In the genomic region with DNA sequence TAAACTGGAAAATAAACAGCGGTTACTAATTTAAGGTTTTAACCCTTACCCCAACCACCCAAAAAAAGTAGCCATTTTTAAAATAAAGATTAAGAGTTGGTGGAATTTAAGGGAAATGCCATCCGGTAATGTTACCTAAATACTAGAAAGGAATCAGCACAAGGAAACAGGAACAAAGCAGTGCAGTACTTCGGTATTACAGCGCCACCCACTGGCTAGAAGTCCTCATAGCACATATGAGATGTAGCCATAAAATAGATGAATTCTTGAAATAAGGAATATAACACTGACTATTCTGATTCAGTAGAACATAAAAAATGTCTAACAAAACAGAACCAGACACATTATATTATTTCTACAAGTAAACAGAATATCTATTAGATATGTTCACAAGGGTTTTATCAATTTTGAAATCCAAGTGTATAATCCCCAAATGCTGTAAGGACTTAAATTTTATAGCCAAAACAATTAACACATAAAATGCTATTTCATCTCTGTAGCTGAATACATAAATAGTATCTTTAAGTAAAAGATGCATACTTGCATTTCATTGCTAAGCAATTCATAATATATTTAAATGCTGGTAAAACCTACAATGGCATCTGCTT, we compare ENCODE assay signal across 9 cellular contexts. TPM values are rescaled to one million over a fixed set of nuclear protein-coding genes. Genes with fewer than 3 reads are reported as not detected.
A peak's percentile ranks its signal among the peaks of the same experiment; 100 is the strongest.
DNase-seq lines count a peak whose midpoint lies in the region; ATAC-seq and TF ChIP-seq lines count a peak whose summit lies in the region.
"Had no signal": no experiment of that assay in that cellular context is flagged by ENCODE, and none has a peak within 500 bp of the region (broad histone marks: within the 10 kb centered on the region; RNA-seq: fewer than 3 reads in every experiment).

No MANE protein-coding gene starts in this region.

- no peaks in the 10 kb centered on the region for H3K36me3 Mint-ChIP-seq in stimulated activated effector memory CD8-positive, alpha-beta T cell treated with anti-CD3 and anti-CD28 coated beads, Interleukin-12 subunit alpha, Interleukin-12 subunit beta, amount 100 ng/mL, for 72 hours

- CTCF ChIA-PET in BJ (lab: Yijun Ruan, JAX), result interaction anchor here (0.7 to 3.4 kb wide), 10 partner anchors 12 to 914 kb away, joined by 3 to 19 read pairs (median 4); no protein-coding TSS in a partner anchor

- TF ChIP-seq CTCF in BJ (IDR thresholded peaks at IDR 0.05; ENCODE audit: insufficient read depth, low read depth, low read length), result peak; percentile 79

- no peak overlapping the region for H3K4me3 Mint-ChIP-seq in stimulated activated effector memory CD8-positive, alpha-beta T cell treated with anti-CD3 and anti-CD28 coated beads, Interleukin-12 subunit alpha, Interleukin-12 subunit beta, amount 100 ng/mL, for 72 hours
- H3K4me3 Mint-ChIP-seq: IgD-negative memory B cell had no signal

- peak; percentile 9 for DNase-seq in BJ (ENCODE audit: low read depth)
- DNase-seq in NCI-H345 (lab: John Stamatoyannopoulos, UW), result peak; percentile 65
- peak; percentile 9 to 36 for DNase-seq in activated CD4-positive, alpha-beta T cell treated with anti-CD3 and anti-CD28 coated beads for 4 hours
- peak; percentile 61 to 79 for DNase-seq in dermis microvascular lymphatic vessel endothelial cell (ENCODE audit: low read depth in 2 of 2)
- peak; percentile 78 to 84 for DNase-seq in lung microvascular endothelial cell (ENCODE audit: low read depth in 2 of 2)
- peak; percentile 37 to 70 for DNase-seq in stimulated activated effector memory CD8-positive, alpha-beta T cell treated with anti-CD3 and anti-CD28 coated beads, Interleukin-12 subunit alpha, Interleukin-12 subunit beta, amount 100 ng/mL, for 72 hours (ENCODE audit: low spot score in 2 of 2)

- POLR2A ChIA-PET in BJ (lab: Charles Lee), result interaction anchor here (0.6 kb wide), 1 partner anchor 804 kb away, joined by 3 read pairs; no protein-coding TSS in a partner anchor

- ATAC-seq in GM18873 (IDR thresholded peaks at IDR 0.05; ENCODE audit: low FRiP score, unreplicated experiment), result peak; percentile 66
- ATAC-seq in HG03280 (IDR thresholded peaks at IDR 0.05; ENCODE audit: unreplicated experiment), result peak; percentile 61
- ATAC-seq in stimulated activated effector memory CD8-positive, alpha-beta T cell treated with anti-CD3 and anti-CD28 coated beads, Interleukin-12 subunit alpha, Interleukin-12 subunit beta, amount 100 ng/mL, for 72 hours, result no peak

- peaks cover 12% of the 10 kb centered on the region for H3K4me1 Mint-ChIP-seq in stimulated activated effector memory CD8-positive, alpha-beta T cell treated with anti-CD3 and anti-CD28 coated beads, Interleukin-12 subunit alpha, Interleukin-12 subunit beta, amount 100 ng/mL, for 72 hours

- H3K4me3 ChIP-seq in BJ (ENCODE audit: low read depth, low read length), result no peak overlapping the region

- H3K36me3 ChIP-seq in BJ (ENCODE audit: control insufficient read depth, insufficient read depth, low read length), result no peaks in the 10 kb centered on the region

- no peak overlapping the region for H3K27ac Mint-ChIP-seq in stimulated activated effector memory CD8-positive, alpha-beta T cell treated with anti-CD3 and anti-CD28 coated beads, Interleukin-12 subunit alpha, Interleukin-12 subunit beta, amount 100 ng/mL, for 72 hours
- H3K27ac Mint-ChIP-seq: IgD-negative memory B cell had no signal

- no peaks in the 10 kb centered on the region for H3K27me3 ChIP-seq in BJ (ENCODE audit: control insufficient read depth, insufficient read depth, low read length)

- H3K9me3 Mint-ChIP-seq in stimulated activated effector memory CD8-positive, alpha-beta T cell treated with anti-CD3 and anti-CD28 coated beads, Interleukin-12 subunit alpha, Interleukin-12 subunit beta, amount 100 ng/mL, for 72 hours, result no peaks in the 10 kb centered on the region
- H3K9me3 Mint-ChIP-seq: IgD-negative memory B cell had no signal

RNA-seq across cellular contexts. Expression of gene FRRS1, which starts 58.8 kb away (rescaled TPM):
- 0.93 and 2.8 TPM in 2 replicates for polyA plus RNA-seq in BJ (2011; rRNA removed)
- polyA minus RNA-seq in BJ (2011; rRNA and poly(A)+ RNA removed), result 1.6 and 2.9 TPM in 2 replicates
- total RNA-seq in dermis microvascular lymphatic vessel endothelial cell (0.38 and 1.4 TPM in 2 replicates), lung microvascular endothelial cell (0.20 and 1.7 TPM in 2 replicates)

Comparison
In these comparisons a context has a peak if more than half of its experiments do, and no peak if none do; other contexts are left out.
1. DNase-seq: peak in every context shown above with its lines; median percentile 81 in lung microvascular endothelial cell; 70 in dermis microvascular lymphatic vessel endothelial cell; 65 in NCI-H345; 54 in stimulated activated effector memory CD8-positive, alpha-beta T cell treated with anti-CD3 and anti-CD28 coated beads, Interleukin-12 subunit alpha, Interleukin-12 subunit beta, amount 100 ng/mL, for 72 hours; 22 in activated CD4-positive, alpha-beta T cell treated with anti-CD3 and anti-CD28 coated beads for 4 hours; 9 in BJ.